In the genomic region with DNA sequence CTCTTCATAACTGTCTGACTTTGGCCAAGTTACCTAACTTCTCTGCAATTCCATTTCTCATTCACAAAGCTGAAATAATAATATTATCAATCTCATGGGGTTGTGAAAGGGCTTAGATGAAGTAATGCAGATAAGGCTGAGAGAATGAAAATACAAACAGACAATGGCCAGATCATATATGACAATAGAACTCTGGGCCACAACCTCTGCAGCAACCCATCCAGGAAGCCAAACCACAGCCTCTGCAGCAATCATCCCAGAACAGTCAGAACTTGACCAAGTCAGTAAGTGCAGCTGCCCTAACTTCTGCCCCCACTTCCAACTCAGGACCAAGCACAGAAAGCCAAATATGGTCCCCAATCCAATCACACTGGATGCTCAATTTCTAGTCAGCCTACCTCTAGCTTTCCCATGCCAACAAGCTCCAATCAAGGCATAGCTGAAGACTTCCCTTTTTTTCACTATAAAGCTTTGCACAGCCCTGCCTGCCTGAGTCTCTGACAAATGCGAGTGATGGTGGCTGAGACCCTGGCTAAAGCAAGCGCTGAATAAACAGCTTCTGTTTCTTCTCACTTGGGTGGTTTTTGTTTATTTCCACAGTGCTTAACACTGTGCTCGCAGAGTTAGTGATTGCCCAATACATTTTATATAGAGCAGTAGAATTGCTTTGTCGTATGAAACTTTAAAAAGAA, we compare ENCODE assay signal across 9 cellular contexts. TPM values are rescaled to one million over a fixed set of nuclear protein-coding genes. Genes with fewer than 3 reads are reported as not detected.
DNase-seq lines count a peak whose midpoint lies in the region; ATAC-seq and TF ChIP-seq lines count a peak whose summit lies in the region.
"Had no signal": no experiment of that assay in that cellular context is flagged by ENCODE, and none has a peak within 500 bp of the region (broad histone marks: within the 10 kb centered on the region; RNA-seq: fewer than 3 reads in every experiment).

No MANE protein-coding gene starts in this region.

- peak; percentile 39 for DNase-seq in endodermal cell
- DNase-seq in WTC11 (ENCODE audit: low spot score): no peak
- DNase-seq in caudate nucleus (lab: John Stamatoyannopoulos, UW): no peak
- DNase-seq in NCI-H1436 (lab: John Stamatoyannopoulos, UW): no peak
- no peak for DNase-seq in stimulated activated CD4-positive, alpha-beta T cell treated with anti-CD3 and anti-CD28 coated beads, Interleukin-12 subunit alpha, Interleukin-12 subunit beta, amount 100 ng/mL, for 4 hours
- DNase-seq: RPMI8226 had no signal

- 71 to 75% methylated on average over 2 to 4 of the region's 4 CpGs for WGBS in endodermal cell (ENCODE audit: insufficient coverage in 1 of 2, insufficient read length in 1 of 2), 2 experiments

- no peaks in the 10 kb centered on the region for H3K9me3 ChIP-seq in endodermal cell (ENCODE audit: control insufficient read depth, low read length)

- POLR2A ChIA-PET in WTC11 (lab: Charles Lee): no interaction called here

- H3K4me1 Mint-ChIP-seq in endodermal cell (peaks cover 3% of the 10 kb centered on the region), WTC11 (peaks cover 8% of the 10 kb centered on the region)

- H3K36me3 ChIP-seq in endodermal cell (ENCODE audit: control insufficient read depth, insufficient read depth, low read length): no peaks in the 10 kb centered on the region

- H3K27ac Mint-ChIP-seq in endodermal cell (no peak overlapping the region), WTC11 (no peak overlapping the region)

- H3K9me3 Mint-ChIP-seq in endodermal cell (no peaks in the 10 kb centered on the region), WTC11 (no peaks in the 10 kb centered on the region)

- no peaks in the 10 kb centered on the region for H3K4me1 ChIP-seq in endodermal cell (ENCODE audit: control insufficient read depth, insufficient read depth, low read length)

- peak; percentile 77 for ATAC-seq in GM18502 (IDR thresholded peaks at IDR 0.05; ENCODE audit: poor library complexity, unreplicated experiment)
- peak; percentile 81 for ATAC-seq in GM21576 (IDR thresholded peaks at IDR 0.05; ENCODE audit: unreplicated experiment)
- ATAC-seq in HG03565 (IDR thresholded peaks at IDR 0.05; ENCODE audit: unreplicated experiment): peak; percentile 64
- ATAC-seq in WTC11: no peak

- H3K4me3 Mint-ChIP-seq in endodermal cell (no peak overlapping the region), WTC11 (no peak overlapping the region)

- no peak overlapping the region for H3K4me3 ChIP-seq in endodermal cell (ENCODE audit: low read length)

- H3K36me3 Mint-ChIP-seq in endodermal cell (ENCODE audit: low read depth) (no peaks in the 10 kb centered on the region), WTC11 (no peaks in the 10 kb centered on the region)

- H3K27ac ChIP-seq in endodermal cell (ENCODE audit: low read depth, low read length) (no peak overlapping the region), caudate nucleus (ENCODE audit: low read depth, low read length) (no peak overlapping the region)

- no peaks in the 10 kb centered on the region for H3K27me3 Mint-ChIP-seq in endodermal cell (ENCODE audit: insufficient read depth)
- H3K27me3 Mint-ChIP-seq in WTC11 (ENCODE audit: low read depth): no peaks in the 10 kb centered on the region

- no peaks in the 10 kb centered on the region for H3K27me3 ChIP-seq in endodermal cell (ENCODE audit: control insufficient read depth, insufficient read depth, low read length, poor library complexity, severe bottlenecking)

- TF ChIP-seq CTCF in endodermal cell (conservative IDR thresholded peaks at IDR 0.05) (no peak), WTC11 (IDR thresholded peaks at IDR 0.05) (no peak)

- H3K9ac ChIP-seq in endodermal cell (ENCODE audit: extremely low read depth, low read length, poor library complexity, severe bottlenecking): no peak overlapping the region

- CTCF ChIA-PET in WTC11 (lab: Charles Lee): interaction anchor here (1.3 to 3.0 kb wide), 3 partner anchors 34 to 206 kb away, joined by 3 to 38 read pairs (median 35); a partner anchor contains a TSS

TF ChIP-seq in WTC11, 78 proteins besides CTCF, POLR2A, EP300 and RAD21 (continues in another document):
- TF ChIP-seq GRHL2 (CRISPR knock-in tag; IDR thresholded peaks at IDR 0.05; ENCODE audit: insufficient replicate concordance, severe bottlenecking) (no peak), JAZF1 (CRISPR knock-in tag; IDR thresholded peaks at IDR 0.05) (no peak), CREB1 (CRISPR knock-in tag; IDR thresholded peaks at IDR 0.05) (no peak), MYBL2 (CRISPR knock-in tag; IDR thresholded peaks at IDR 0.05) (no peak), ZNF263 (CRISPR knock-in tag; IDR thresholded peaks at IDR 0.05; ENCODE audit: low read depth) (no peak), CREM (CRISPR knock-in tag; IDR thresholded peaks at IDR 0.05) (no peak), RORB (CRISPR knock-in tag; IDR thresholded peaks at IDR 0.05) (no peak), TP53 (CRISPR knock-in tag; IDR thresholded peaks at IDR 0.05) (no peak), ZNF416 (CRISPR knock-in tag; IDR thresholded peaks at IDR 0.05) (no peak)
- TF ChIP-seq, protein P1, sequence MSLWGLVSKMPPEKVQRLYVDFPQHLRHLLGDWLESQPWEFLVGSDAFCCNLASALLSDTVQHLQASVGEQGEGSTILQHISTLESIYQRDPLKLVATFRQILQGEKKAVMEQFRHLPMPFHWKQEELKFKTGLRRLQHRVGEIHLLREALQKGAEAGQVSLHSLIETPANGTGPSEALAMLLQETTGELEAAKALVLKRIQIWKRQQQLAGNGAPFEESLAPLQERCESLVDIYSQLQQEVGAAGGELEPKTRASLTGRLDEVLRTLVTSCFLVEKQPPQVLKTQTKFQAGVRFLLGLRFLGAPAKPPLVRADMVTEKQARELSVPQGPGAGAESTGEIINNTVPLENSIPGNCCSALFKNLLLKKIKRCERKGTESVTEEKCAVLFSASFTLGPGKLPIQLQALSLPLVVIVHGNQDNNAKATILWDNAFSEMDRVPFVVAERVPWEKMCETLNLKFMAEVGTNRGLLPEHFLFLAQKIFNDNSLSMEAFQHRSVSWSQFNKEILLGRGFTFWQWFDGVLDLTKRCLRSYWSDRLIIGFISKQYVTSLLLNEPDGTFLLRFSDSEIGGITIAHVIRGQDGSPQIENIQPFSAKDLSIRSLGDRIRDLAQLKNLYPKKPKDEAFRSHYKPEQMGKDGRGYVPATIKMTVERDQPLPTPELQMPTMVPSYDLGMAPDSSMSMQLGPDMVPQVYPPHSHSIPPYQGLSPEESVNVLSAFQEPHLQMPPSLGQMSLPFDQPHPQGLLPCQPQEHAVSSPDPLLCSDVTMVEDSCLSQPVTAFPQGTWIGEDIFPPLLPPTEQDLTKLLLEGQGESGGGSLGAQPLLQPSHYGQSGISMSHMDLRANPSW (CRISPR knock-in tag; conservative IDR thresholded peaks at IDR 0.05; ENCODE audit: low read depth): no peak
- TF ChIP-seq, protein P2, sequence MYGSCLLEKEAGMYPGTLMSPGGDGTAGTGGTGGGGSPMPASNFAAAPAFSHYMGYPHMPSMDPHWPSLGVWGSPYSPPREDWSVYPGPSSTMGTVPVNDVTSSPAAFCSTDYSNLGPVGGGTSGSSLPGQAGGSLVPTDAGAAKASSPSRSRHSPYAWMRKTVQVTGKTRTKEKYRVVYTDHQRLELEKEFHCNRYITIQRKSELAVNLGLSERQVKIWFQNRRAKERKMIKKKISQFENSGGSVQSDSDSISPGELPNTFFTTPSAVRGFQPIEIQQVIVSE (CRISPR knock-in tag; IDR thresholded peaks at IDR 0.05; ENCODE audit: borderline replicate concordance): no peak
- TF ChIP-seq, protein P3, sequence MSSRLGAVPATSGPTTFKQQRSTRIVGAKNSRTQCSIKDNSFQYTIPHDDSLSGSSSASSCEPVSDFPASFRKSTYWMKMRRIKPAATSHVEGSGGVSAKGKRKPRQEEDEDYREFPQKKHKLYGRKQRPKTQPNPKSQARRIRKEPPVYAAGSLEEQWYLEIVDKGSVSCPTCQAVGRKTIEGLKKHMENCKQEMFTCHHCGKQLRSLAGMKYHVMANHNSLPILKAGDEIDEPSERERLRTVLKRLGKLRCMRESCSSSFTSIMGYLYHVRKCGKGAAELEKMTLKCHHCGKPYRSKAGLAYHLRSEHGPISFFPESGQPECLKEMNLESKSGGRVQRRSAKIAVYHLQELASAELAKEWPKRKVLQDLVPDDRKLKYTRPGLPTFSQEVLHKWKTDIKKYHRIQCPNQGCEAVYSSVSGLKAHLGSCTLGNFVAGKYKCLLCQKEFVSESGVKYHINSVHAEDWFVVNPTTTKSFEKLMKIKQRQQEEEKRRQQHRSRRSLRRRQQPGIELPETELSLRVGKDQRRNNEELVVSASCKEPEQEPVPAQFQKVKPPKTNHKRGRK (CRISPR knock-in tag; IDR thresholded peaks at IDR 0.05; ENCODE audit: borderline replicate concordance): no peak
- TF ChIP-seq, protein P4, sequence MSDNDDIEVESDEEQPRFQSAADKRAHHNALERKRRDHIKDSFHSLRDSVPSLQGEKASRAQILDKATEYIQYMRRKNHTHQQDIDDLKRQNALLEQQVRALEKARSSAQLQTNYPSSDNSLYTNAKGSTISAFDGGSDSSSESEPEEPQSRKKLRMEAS (CRISPR knock-in tag; IDR thresholded peaks at IDR 0.05): no peak
- TF ChIP-seq, protein P5, sequence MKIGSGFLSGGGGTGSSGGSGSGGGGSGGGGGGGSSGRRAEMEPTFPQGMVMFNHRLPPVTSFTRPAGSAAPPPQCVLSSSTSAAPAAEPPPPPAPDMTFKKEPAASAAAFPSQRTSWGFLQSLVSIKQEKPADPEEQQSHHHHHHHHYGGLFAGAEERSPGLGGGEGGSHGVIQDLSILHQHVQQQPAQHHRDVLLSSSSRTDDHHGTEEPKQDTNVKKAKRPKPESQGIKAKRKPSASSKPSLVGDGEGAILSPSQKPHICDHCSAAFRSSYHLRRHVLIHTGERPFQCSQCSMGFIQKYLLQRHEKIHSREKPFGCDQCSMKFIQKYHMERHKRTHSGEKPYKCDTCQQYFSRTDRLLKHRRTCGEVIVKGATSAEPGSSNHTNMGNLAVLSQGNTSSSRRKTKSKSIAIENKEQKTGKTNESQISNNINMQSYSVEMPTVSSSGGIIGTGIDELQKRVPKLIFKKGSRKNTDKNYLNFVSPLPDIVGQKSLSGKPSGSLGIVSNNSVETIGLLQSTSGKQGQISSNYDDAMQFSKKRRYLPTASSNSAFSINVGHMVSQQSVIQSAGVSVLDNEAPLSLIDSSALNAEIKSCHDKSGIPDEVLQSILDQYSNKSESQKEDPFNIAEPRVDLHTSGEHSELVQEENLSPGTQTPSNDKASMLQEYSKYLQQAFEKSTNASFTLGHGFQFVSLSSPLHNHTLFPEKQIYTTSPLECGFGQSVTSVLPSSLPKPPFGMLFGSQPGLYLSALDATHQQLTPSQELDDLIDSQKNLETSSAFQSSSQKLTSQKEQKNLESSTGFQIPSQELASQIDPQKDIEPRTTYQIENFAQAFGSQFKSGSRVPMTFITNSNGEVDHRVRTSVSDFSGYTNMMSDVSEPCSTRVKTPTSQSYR (CRISPR knock-in tag; IDR thresholded peaks at IDR 0.05): no peak

RNA-seq across cellular contexts. Expression of a gene that starts 34.8 kb away (rescaled TPM):
- total RNA-seq in endodermal cell: 10 to 100 TPM; 68.0 to 73.1 TPM
- 60.2 TPM for polyA plus RNA-seq in endodermal cell (2013, experiment 1 of 2)
- 55.3 TPM for polyA plus RNA-seq in endodermal cell (2013, experiment 2 of 2)
- total RNA-seq in WTC11 (2021): 87.0 to 91.7 TPM (median 89.1 TPM) in 3 replicates

RNA-seq across cellular contexts. Expression of a gene that starts 54.8 kb away (rescaled TPM):
- total RNA-seq in endodermal cell (10 to 100 TPM; 33.2 to 35.6 TPM), WTC11 (2021) (30.0 to 42.9 TPM (median 39.8 TPM) in 3 replicates)
- 23.2 TPM for polyA plus RNA-seq in endodermal cell (2013, experiment 1 of 2)
- polyA plus RNA-seq in endodermal cell (2013, experiment 2 of 2): 23.9 TPM
